In the genomic region with DNA sequence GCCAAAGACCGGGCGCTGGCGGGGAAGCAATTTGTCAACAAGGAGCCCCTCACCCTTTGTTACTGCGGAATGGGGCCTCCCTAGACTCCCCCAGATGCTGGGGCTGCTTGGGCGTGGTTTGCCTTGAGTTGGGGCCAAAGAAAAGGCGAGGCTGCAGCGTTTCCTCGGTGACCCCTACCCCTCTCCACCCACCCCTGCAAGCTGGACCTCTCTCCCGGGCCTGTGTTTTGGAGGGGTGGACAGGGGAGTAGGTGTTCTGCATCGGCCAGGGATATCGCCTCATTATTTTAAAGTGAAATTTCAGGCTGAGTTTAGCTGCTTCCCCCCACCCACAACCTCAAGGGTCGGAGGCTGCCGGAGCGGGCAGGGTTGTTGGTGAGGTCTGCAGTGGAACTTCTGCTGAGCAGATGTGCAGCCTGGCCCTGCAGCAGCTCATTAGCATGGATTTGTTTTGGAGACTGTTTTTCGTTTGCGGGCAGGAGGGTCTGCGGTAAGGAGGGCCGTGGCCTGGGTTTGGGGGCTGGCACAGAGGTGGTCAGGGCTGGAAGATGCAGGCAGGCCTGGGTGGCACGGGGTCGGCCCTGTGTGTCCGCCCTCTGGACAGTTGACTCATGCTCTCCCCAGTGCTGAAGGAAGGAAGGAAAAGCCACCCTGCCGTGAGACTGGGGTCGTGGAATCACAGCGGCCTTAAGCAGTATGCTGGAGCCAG, we compare ENCODE assay signal across 9 cellular contexts. TPM values are rescaled to one million over a fixed set of nuclear protein-coding genes. Genes with fewer than 3 reads are reported as not detected.
DNase-seq lines count a peak whose midpoint lies in the region; ATAC-seq and TF ChIP-seq lines count a peak whose summit lies in the region.
"Had no signal": no experiment of that assay in that cellular context is flagged by ENCODE, and none has a peak within 500 bp of the region (broad histone marks: within the 10 kb centered on the region; RNA-seq: fewer than 3 reads in every experiment).

No MANE protein-coding gene starts in this region.

- 64% methylated on average over 24 of the region's 24 CpGs for WGBS in hepatocyte (ENCODE audit: low lambda C conversion rate, missing lambda C conversion rate)

- H3K9me3 Mint-ChIP-seq in activated T-helper 2 cell treated with anti-CD3 and anti-CD28 coated beads, Interferon-gamma antibody, Interleukin-2, Interleukin-4, amounts not matched to agents 10 μg/mL and 5 μg/mL and 100 μg/mL, durations not matched to agents 14 hours and 24 hours and 36 hours = no peaks in the 10 kb centered on the region

- peaks cover 3% of the 10 kb centered on the region for H3K36me3 Mint-ChIP-seq in activated T-helper 2 cell treated with anti-CD3 and anti-CD28 coated beads, Interferon-gamma antibody, Interleukin-2, Interleukin-4, amounts not matched to agents 10 μg/mL and 5 μg/mL and 100 μg/mL, durations not matched to agents 14 hours and 24 hours and 36 hours (ENCODE audit: low read depth)

- no peak overlapping the region for H2AFZ ChIP-seq in hepatocyte

- H3K27me3 ChIP-seq in H7 (ENCODE audit: control insufficient read depth, insufficient read depth, low read length) (peaks cover 34% of the 10 kb centered on the region), hepatocyte (peaks cover 17% of the 10 kb centered on the region)

- no peaks in the 10 kb centered on the region for H3K36me3 ChIP-seq in H7 (replicated peaks; ENCODE audit: control insufficient read depth, insufficient read depth, low read length)
- H3K36me3 ChIP-seq in hepatocyte (replicated peaks; ENCODE audit: insufficient read depth, low read depth) = no peaks in the 10 kb centered on the region

- no peak overlapping the region for H3K27ac Mint-ChIP-seq in activated T-helper 2 cell treated with anti-CD3 and anti-CD28 coated beads, Interferon-gamma antibody, Interleukin-2, Interleukin-4, amounts not matched to agents 10 μg/mL and 5 μg/mL and 100 μg/mL, durations not matched to agents 14 hours and 24 hours and 36 hours

- DNase-seq in H7 (peak; percentile 64), hepatocyte (ENCODE audit: low spot score) (no peak), skeletal muscle cell (ENCODE audit: low read depth) (no peak), NCI-H1092 treated with DMSO at 0.1 percent for 48 hours (lab: John Stamatoyannopoulos, UW) (no peak), NCI-H345 (lab: John Stamatoyannopoulos, UW) (no peak), SHP77 (lab: John Stamatoyannopoulos, UW) (no peak)
- DNase-seq in activated T-helper 2 cell treated with anti-CD3 and anti-CD28 coated beads, Interferon-gamma antibody, Interleukin-2, Interleukin-4, amounts not matched to agents 10 μg/mL and 5 μg/mL and 100 μg/mL, durations not matched to agents 14 hours and 24 hours and 36 hours (ENCODE audit: low spot score) = no peak

- H3K4me1 ChIP-seq in hepatocyte (ENCODE audit: insufficient read depth) = no peaks in the 10 kb centered on the region

- peaks cover 17% of the 10 kb centered on the region for H3K27me3 Mint-ChIP-seq in activated T-helper 2 cell treated with anti-CD3 and anti-CD28 coated beads, Interferon-gamma antibody, Interleukin-2, Interleukin-4, amounts not matched to agents 10 μg/mL and 5 μg/mL and 100 μg/mL, durations not matched to agents 14 hours and 24 hours and 36 hours (ENCODE audit: low read depth)

- H3K4me2 ChIP-seq in hepatocyte = peak overlapping the region; percentile 95

- H3K9me3 ChIP-seq in hepatocyte (ENCODE audit: low read depth) = no peaks in the 10 kb centered on the region

- no peaks in the 10 kb centered on the region for H4K20me1 ChIP-seq in hepatocyte (ENCODE audit: insufficient read depth, poor library complexity, severe bottlenecking)

- H3K4me3 ChIP-seq in H7 (ENCODE audit: insufficient read depth, low read depth, low read length) = peak overlapping the region; percentile 71
- peak overlapping the region; percentile 64 for H3K4me3 ChIP-seq in hepatocyte
- peak overlapping the region; percentile 61 for H3K4me3 ChIP-seq in skeletal muscle cell (ENCODE audit: low read depth, low read length)

- intact Hi-C loops in activated T-helper 2 cell treated with anti-CD3 and anti-CD28 coated beads, Interferon-gamma antibody, Interleukin-2, Interleukin-4, amounts not matched to agents 10 μg/mL and 5 μg/mL and 100 μg/mL, durations not matched to agents 14 hours and 24 hours and 36 hours (cut with micrococcal nuclease) = loop anchor here (2.0 kb wide), 2 partner anchors 49 to 255 kb away; a partner anchor contains a TSS

- no peak overlapping the region for H3K27ac ChIP-seq in hepatocyte

- no peak for TF ChIP-seq CTCF in hepatocyte (IDR thresholded peaks at IDR 0.05; ENCODE audit: poor library complexity)

- H3K79me2 ChIP-seq in hepatocyte = peaks cover 44% of the 10 kb centered on the region

- ATAC-seq in GM19328 (IDR thresholded peaks at IDR 0.05; ENCODE audit: unreplicated experiment) = no peak

- H3K9me2 ChIP-seq in hepatocyte (replicated peaks; ENCODE audit: insufficient read depth) = no peaks in the 10 kb centered on the region

- H3K4me1 Mint-ChIP-seq in activated T-helper 2 cell treated with anti-CD3 and anti-CD28 coated beads, Interferon-gamma antibody, Interleukin-2, Interleukin-4, amounts not matched to agents 10 μg/mL and 5 μg/mL and 100 μg/mL, durations not matched to agents 14 hours and 24 hours and 36 hours (ENCODE audit: low read depth) = peaks cover 32% of the 10 kb centered on the region

- H3K4me3 Mint-ChIP-seq in activated T-helper 2 cell treated with anti-CD3 and anti-CD28 coated beads, Interferon-gamma antibody, Interleukin-2, Interleukin-4, amounts not matched to agents 10 μg/mL and 5 μg/mL and 100 μg/mL, durations not matched to agents 14 hours and 24 hours and 36 hours (ENCODE audit: low read depth) = peak overlapping the region; percentile 98

RNA-seq across cellular contexts. Expression of a gene that starts 1.6 kb away (rescaled TPM):
- total RNA-seq in H7 (2014; rRNA removed; shearing (Covaris generic)) = 26.9 and 47.4 TPM in 2 replicates
- total RNA-seq in activated T-helper 2 cell treated with anti-CD3 and anti-CD28 coated beads, Interferon-gamma antibody, Interleukin-2, Interleukin-4, amounts not matched to agents 10 μg/mL and 5 μg/mL and 100 μg/mL, durations not matched to agents 14 hours and 24 hours and 36 hours = 51.6 and 55.7 TPM in 2 replicates
- total RNA-seq in hepatocyte = 16.5 and 22.3 TPM in 2 replicates
- 41.3 and 46.9 TPM in 2 replicates for polyA plus RNA-seq in hepatocyte

RNA-seq across cellular contexts. Expression of a gene that starts 19.0 kb away (rescaled TPM):
- total RNA-seq in H7 (2014; rRNA removed; shearing (Covaris generic)) = 0.45 and 1.9 TPM in 2 replicates
- not detected in 2 replicates for total RNA-seq in activated T-helper 2 cell treated with anti-CD3 and anti-CD28 coated beads, Interferon-gamma antibody, Interleukin-2, Interleukin-4, amounts not matched to agents 10 μg/mL and 5 μg/mL and 100 μg/mL, durations not matched to agents 14 hours and 24 hours and 36 hours
- not detected in 2 replicates for total RNA-seq in hepatocyte
- polyA plus RNA-seq in hepatocyte = not detected in 2 replicates
- total RNA-seq: NCI-H460 had no signal
